ENCODE assay signal across 10 cellular contexts in the genomic region with DNA sequence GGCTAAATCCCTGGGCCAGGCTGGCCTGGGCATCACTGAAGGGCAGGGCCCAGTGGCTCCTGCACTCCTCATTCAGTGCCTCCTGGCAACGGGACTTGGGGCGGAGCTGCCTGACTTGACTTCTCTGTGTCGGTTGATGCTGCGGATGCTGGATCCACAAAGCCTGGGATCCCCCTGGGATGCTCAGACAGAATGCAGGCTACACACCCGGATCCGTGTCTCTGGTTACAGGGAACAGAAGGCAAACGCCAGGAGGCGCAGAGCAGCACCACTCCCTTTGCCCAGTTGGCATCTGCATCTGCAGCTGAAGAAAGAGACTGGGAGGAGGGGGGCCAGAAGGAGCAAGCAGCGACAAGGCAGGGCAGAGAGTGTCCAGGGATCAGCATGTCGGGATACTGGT.
DNase-seq lines count a peak whose midpoint lies in the region; ATAC-seq and TF ChIP-seq lines count a peak whose summit lies in the region.
"Had no signal": no experiment of that assay in that cellular context is flagged by ENCODE, and none has a peak within 500 bp of the region (broad histone marks: within the 10 kb centered on the region; RNA-seq: fewer than 3 reads in every experiment).

No MANE protein-coding gene starts in this region.

- TF ChIP-seq CTCF in cardiac fibroblast (IDR thresholded peaks at IDR 0.05; ENCODE audit: low read depth, low read length) (peak; percentile 1), uterus (IDR thresholded peaks at IDR 0.05) (no peak)

- H3K4me3 ChIP-seq in cardiac fibroblast (replicated peaks in 1 of 2; ENCODE audit: low read depth in 2 of 2, low read length in 2 of 2) (no peak overlapping the region), uterus (no peak overlapping the region)
- H3K4me3 ChIP-seq: SJCRH30 had no signal

- no peaks in the 10 kb centered on the region for H3K27me3 ChIP-seq in layer of hippocampus (ENCODE audit: control insufficient read depth, insufficient read depth, low read length)
- H3K27me3 ChIP-seq in uterus, result no peaks in the 10 kb centered on the region

- H3K36me3 ChIP-seq in uterus, result no peaks in the 10 kb centered on the region
- H3K36me3 ChIP-seq: SJCRH30 had no signal

- no peaks in the 10 kb centered on the region for H3K9me3 ChIP-seq in uterus
- H3K9me3 ChIP-seq: SJCRH30 had no signal

- intact Hi-C loops in uterus (cut with DNase I; ENCODE audit: low total_unique reads), result no loop called here

- peak overlapping the region; percentile 68 for H3K27ac ChIP-seq in layer of hippocampus (ENCODE audit: low read depth, low read length)
- peak overlapping the region; percentile 44 to 46 for H3K27ac ChIP-seq in uterus
- H3K27ac ChIP-seq: SJCRH30 had no signal

- TF ChIP-seq POLR2A in uterus (IDR thresholded peaks at IDR 0.05), result no peak

- no peaks in the 10 kb centered on the region for H3K4me1 ChIP-seq in uterus
- H3K4me1 ChIP-seq: SJCRH30 had no signal

- no peak for ATAC-seq in GM19455 (IDR thresholded peaks at IDR 0.05; ENCODE audit: unreplicated experiment)

- DNase-seq in NCI-H446 treated with DMSO at 0.1 percent for 48 hours (lab: John Stamatoyannopoulos, UW), result peak; percentile 46
- DNase-seq in cardiac fibroblast (ENCODE audit: low read depth in 2 of 2), result no peak
- peak in 1 of 2 donors; percentile 25 for DNase-seq in uterus
- no peak for DNase-seq in stimulated activated CD8-positive, alpha-beta memory T cell treated with anti-CD3 and anti-CD28 coated beads, Interleukin-4, amount 100 ng/mL, for 48 hours
- DNase-seq in NCI-H1105 (lab: John Stamatoyannopoulos, UW), result no peak
- DNase-seq: activated CD4-positive, alpha-beta memory T cell treated with anti-CD3 and anti-CD28 coated beads, Interleukin-2, amount 10 ng/mL, durations not matched to agents 7 days and 5 days; NCI-H1694; SJCRH30 had no signal
